9 cellular contexts compared by ENCODE assay signal in the genomic region with DNA sequence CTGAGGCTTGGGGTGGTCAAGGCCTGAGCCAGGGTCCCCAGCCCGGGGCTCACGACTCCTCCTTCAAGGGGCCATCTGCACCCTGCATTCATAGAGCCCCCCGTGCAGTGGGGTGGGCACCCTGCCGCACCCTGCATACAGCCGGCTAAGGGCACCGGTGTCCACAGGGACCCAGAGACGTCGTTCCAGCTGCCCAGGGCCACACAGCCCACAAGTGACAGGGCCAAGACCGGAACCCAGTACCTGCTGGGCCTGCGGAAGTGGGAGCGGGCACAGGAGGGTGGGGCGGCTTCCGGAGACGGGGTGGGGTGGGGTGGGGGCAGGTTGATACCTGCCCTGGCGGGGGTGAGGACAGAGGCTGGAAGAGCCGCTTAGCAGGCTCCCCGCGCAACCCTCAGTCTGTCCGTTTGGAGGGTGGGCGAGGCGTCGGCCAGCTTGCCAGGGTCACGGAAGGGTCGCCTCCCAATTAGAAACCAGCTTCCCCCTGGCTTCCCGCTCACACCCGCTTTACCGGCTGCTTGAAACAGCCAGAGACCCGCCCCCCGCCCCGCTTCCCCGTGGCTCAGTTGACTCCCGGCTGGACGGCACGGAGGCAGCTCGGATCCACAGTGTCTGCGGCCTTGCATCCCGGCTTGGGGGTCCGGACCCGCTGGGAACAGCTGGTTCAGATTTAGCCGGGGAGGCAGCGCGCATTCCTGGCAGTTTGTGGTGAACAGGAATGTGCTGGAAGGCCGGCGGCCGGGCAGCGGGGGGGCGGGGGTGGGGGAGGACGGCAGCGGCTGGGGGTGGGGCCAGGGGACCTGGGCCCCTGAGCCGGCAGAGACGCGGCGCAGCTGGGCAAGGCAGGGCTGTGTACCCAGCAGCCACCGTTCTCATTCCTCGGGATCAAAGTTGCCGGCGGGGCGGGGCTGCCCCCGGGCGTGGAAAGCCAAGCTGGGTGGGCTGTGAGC. TPM values are rescaled to one million over a fixed set of nuclear protein-coding genes. Genes with fewer than 3 reads are reported as not detected.
A peak's percentile ranks its signal among the peaks of the same experiment; 100 is the strongest.
DNase-seq lines count a peak whose midpoint lies in the region; ATAC-seq, FAIRE-seq and TF ChIP-seq lines count a peak whose summit lies in the region.
"Had no signal": no experiment of that assay in that cellular context is flagged by ENCODE, and none has a peak within 500 bp of the region (broad histone marks: within the 10 kb centered on the region; RNA-seq: fewer than 3 reads in every experiment).

No MANE protein-coding gene starts in this region.

- intact Hi-C loops in CD4-positive, alpha-beta T cell (cut with DNase I, micrococcal nuclease) = loop anchor here in 1 of 2 experiments (10.0 kb wide), 1 partner anchor 217 kb away; a partner anchor contains a TSS
- intact Hi-C loops in sigmoid colon (cut with DNase I) = loop anchor here (5.0 kb wide), 1 partner anchor 69 kb away; a partner anchor contains a TSS

- no peaks in the 10 kb centered on the region for H3K9me3 Mint-ChIP-seq in CD4-positive, alpha-beta T cell
- no peaks in the 10 kb centered on the region for H3K9me3 Mint-ChIP-seq in GM23338
- no peaks in the 10 kb centered on the region for H3K9me3 Mint-ChIP-seq in astrocyte (ENCODE audit: unreplicated experiment)

- no peaks in the 10 kb centered on the region for H3K27me3 Mint-ChIP-seq in CD4-positive, alpha-beta T cell
- H3K27me3 Mint-ChIP-seq in GM23338 (ENCODE audit: insufficient read depth, low read depth, poor library complexity) = peaks cover 28% of the 10 kb centered on the region
- H3K27me3 Mint-ChIP-seq in astrocyte (ENCODE audit: low read depth, unreplicated experiment) = no peaks in the 10 kb centered on the region

- H2AFZ ChIP-seq in GM23338 (no peak overlapping the region), astrocyte (ENCODE audit: low read depth, low read length) (no peak overlapping the region), hepatocyte (no peak overlapping the region)

- peaks cover 20% of the 10 kb centered on the region for H3K36me3 ChIP-seq in GM23338 (ENCODE audit: insufficient read depth)
- peaks cover 55% of the 10 kb centered on the region for H3K36me3 ChIP-seq in SJSA1
- peaks cover 14% of the 10 kb centered on the region for H3K36me3 ChIP-seq in astrocyte (ENCODE audit: insufficient read depth, low read length)
- no peaks in the 10 kb centered on the region for H3K36me3 ChIP-seq in hepatocyte (replicated peaks; ENCODE audit: insufficient read depth, low read depth)
- peaks cover 14 to 17% (median 16%) of the 10 kb centered on the region in 4 donors for H3K36me3 ChIP-seq in sigmoid colon

- H3K27ac ChIP-seq in CD4-positive, alpha-beta T cell (ENCODE audit: low read depth, low read length) = peak overlapping the region; percentile 85
- H3K27ac ChIP-seq in GM23338 (ENCODE audit: low read depth) (peak overlapping the region; percentile 98), SJSA1 (peak overlapping the region; percentile 96), astrocyte (ENCODE audit: low read depth, low read length) (peak overlapping the region; percentile 88), hepatocyte (peak overlapping the region; percentile 100), sigmoid colon (peak overlapping the region; percentile 95 to 100 (median 98))

- H3K27ac Mint-ChIP-seq in CD4-positive, alpha-beta T cell = peak overlapping the region; percentile 93
- peak overlapping the region; percentile 85; the same call in 1 of the 2 replicates for H3K27ac Mint-ChIP-seq in GM23338
- peak overlapping the region; percentile 69 for H3K27ac Mint-ChIP-seq in astrocyte (ENCODE audit: unreplicated experiment)

- H3K9me2 ChIP-seq in GM23338 (ENCODE audit: insufficient read depth) (no peaks in the 10 kb centered on the region), hepatocyte (replicated peaks; ENCODE audit: insufficient read depth) (no peaks in the 10 kb centered on the region)

- TF ChIP-seq EP300 in sigmoid colon (IDR thresholded peaks at IDR 0.05) = no peak

- peaks cover 25% of the 10 kb centered on the region for H3F3A ChIP-seq in GM23338 (replicated peaks; ENCODE audit: low read depth)

- H3K79me2 ChIP-seq in GM23338 (replicated peaks; ENCODE audit: insufficient read depth) (peaks cover 49% of the 10 kb centered on the region), astrocyte (ENCODE audit: insufficient read depth, low read length) (peaks cover 68% of the 10 kb centered on the region), hepatocyte (peaks cover 72% of the 10 kb centered on the region)

- no peak for TF ChIP-seq CTCF in CD4-positive, alpha-beta T cell (IDR thresholded peaks at IDR 0.05)
- no peak for TF ChIP-seq CTCF in GM23338 (conservative IDR thresholded peaks at IDR 0.05; ENCODE audit: low read depth in 2 of 2)
- no peak for TF ChIP-seq CTCF in astrocyte (IDR thresholded peaks at IDR 0.05; ENCODE audit: insufficient read depth, low read depth, low read length)
- no peak for TF ChIP-seq CTCF in hepatocyte (IDR thresholded peaks at IDR 0.05; ENCODE audit: poor library complexity)
- TF ChIP-seq CTCF in sigmoid colon (IDR thresholded peaks at IDR 0.05) = no peak

- ATAC-seq in CD4-positive, alpha-beta T cell (ENCODE audit: poor library complexity) = peak; percentile 39
- ATAC-seq in GM23338 (peak; percentile 21), HG03565 (IDR thresholded peaks at IDR 0.05; ENCODE audit: unreplicated experiment) (no peak)

- H3K4me2 ChIP-seq in GM23338 (peak overlapping the region; percentile 99), astrocyte (ENCODE audit: low read length) (peak overlapping the region; percentile 97), hepatocyte (peak overlapping the region; percentile 100)

- POLR2A ChIA-PET in CD4-positive, alpha-beta T cell (lab: Charles Lee) = interaction anchor here (0.7 to 10.0 kb wide), 18 partner anchors 8 to 247 kb away, joined by 3 to 203 read pairs (median 6); a partner anchor contains a TSS

- FAIRE-seq in astrocyte (lab: Jason Lieb, UNC) = no peak

- H3K4me1 ChIP-seq in GM23338 (ENCODE audit: insufficient read depth) (peaks cover 8% of the 10 kb centered on the region), SJSA1 (replicated peaks) (peaks cover 22% of the 10 kb centered on the region), astrocyte (ENCODE audit: insufficient read depth, low read length) (peaks cover 26% of the 10 kb centered on the region), hepatocyte (ENCODE audit: insufficient read depth) (peaks cover 31% of the 10 kb centered on the region), sigmoid colon (peaks cover 0 to 44% (median 29%) of the 10 kb centered on the region in 4 donors)

- H3K4me3 Mint-ChIP-seq in CD4-positive, alpha-beta T cell = peak overlapping the region; percentile 94
- H3K4me3 Mint-ChIP-seq in GM23338 (peak overlapping the region; percentile 95), astrocyte (ENCODE audit: unreplicated experiment) (peak overlapping the region; percentile 97)

- CTCF ChIA-PET in CD4-positive, alpha-beta T cell (lab: Charles Lee) = interaction anchor here (0.9 to 2.1 kb wide), 4 partner anchors 10 to 216 kb away, joined by 3 to 8 read pairs (median 6); no protein-coding TSS in a partner anchor

- no peak for TF ChIP-seq POLR2A in sigmoid colon (IDR thresholded peaks at IDR 0.05)

- H3K4me3 ChIP-seq in GM23338 = peak overlapping the region; percentile 99
- H3K4me3 ChIP-seq in SJSA1 = peak overlapping the region; percentile 98
- peak overlapping the region; percentile 100 for H3K4me3 ChIP-seq in astrocyte (ENCODE audit: insufficient read depth, low read depth, low read length)
- peak overlapping the region; percentile 99 for H3K4me3 ChIP-seq in hepatocyte
- H3K4me3 ChIP-seq in sigmoid colon = peak overlapping the region; percentile 82 to 100 (median 90)

- no peaks in the 10 kb centered on the region for H3K9me3 ChIP-seq in CD4-positive, alpha-beta T cell (ENCODE audit: control insufficient read depth, low read length)
- H3K9me3 ChIP-seq in SJSA1 (replicated peaks) = no peaks in the 10 kb centered on the region
- H3K9me3 ChIP-seq in astrocyte (ENCODE audit: insufficient read depth, low read depth, low read length) = no peaks in the 10 kb centered on the region
- H3K9me3 ChIP-seq in hepatocyte (ENCODE audit: low read depth) = no peaks in the 10 kb centered on the region
- H3K9me3 ChIP-seq in sigmoid colon = no peaks in the 10 kb centered on the region

- WGBS in hepatocyte (ENCODE audit: low lambda C conversion rate, missing lambda C conversion rate) = 3% methylated on average over 41 of the region's 60 CpGs
- WGBS in sigmoid colon, 2 donors = 0 to 1% methylated on average over 60 of the region's 60 CpGs

- H3K36me3 Mint-ChIP-seq in CD4-positive, alpha-beta T cell (ENCODE audit: low read depth) = peaks cover 45% of the 10 kb centered on the region
- peaks cover 37% of the 10 kb centered on the region for H3K36me3 Mint-ChIP-seq in GM23338 (ENCODE audit: low read depth)
- peaks cover 11% of the 10 kb centered on the region for H3K36me3 Mint-ChIP-seq in astrocyte (ENCODE audit: low read depth, unreplicated experiment)

- H4K20me1 ChIP-seq in GM23338 (replicated peaks; ENCODE audit: insufficient read depth) (peaks cover 19% of the 10 kb centered on the region), astrocyte (ENCODE audit: insufficient read depth, low read length) (peaks cover 58% of the 10 kb centered on the region), hepatocyte (ENCODE audit: insufficient read depth, poor library complexity, severe bottlenecking) (peaks cover 35% of the 10 kb centered on the region)

- H3K9ac ChIP-seq in astrocyte (ENCODE audit: low read length) = peak overlapping the region; percentile 97

- DNase-seq in CD4-positive, alpha-beta T cell = peak in 9 of 10 experiments; percentile 53 to 73 (median 70)
- DNase-seq in GM23338 (ENCODE audit: low spot score) (peak; percentile 92), SJSA1 (ENCODE audit: low read depth in 1 of 2, low spot score in 2 of 2) (peak; percentile 88 to 98), astrocyte (ENCODE audit: low read depth) (peak; percentile 89), hepatocyte (ENCODE audit: low spot score) (peak; percentile 93), sigmoid colon (peak; percentile 88), inferior parietal cortex (ENCODE audit: extremely low spot score) (no peak)

- no peaks in the 10 kb centered on the region for H3K27me3 ChIP-seq in CD4-positive, alpha-beta T cell (ENCODE audit: control insufficient read depth, insufficient read depth, low read length)
- H3K27me3 ChIP-seq in GM23338 (ENCODE audit: insufficient read depth) (no peaks in the 10 kb centered on the region), SJSA1 (replicated peaks) (no peaks in the 10 kb centered on the region), astrocyte (ENCODE audit: insufficient read depth, low read length) (no peaks in the 10 kb centered on the region), hepatocyte (no peaks in the 10 kb centered on the region), sigmoid colon (no peaks in the 10 kb centered on the region)

- peaks cover 31% of the 10 kb centered on the region for H3K4me1 Mint-ChIP-seq in CD4-positive, alpha-beta T cell (ENCODE audit: low read depth)
- H3K4me1 Mint-ChIP-seq in GM23338 (peaks cover 14% of the 10 kb centered on the region), astrocyte (ENCODE audit: low read depth, unreplicated experiment) (peaks cover 13% of the 10 kb centered on the region)

RNA-seq across cellular contexts. Expression of a gene that starts 1.8 kb away (rescaled TPM):
- 100 to 1,000 TPM; 307 to 318 TPM for total RNA-seq in CD4-positive, alpha-beta T cell
- 392 and 426 TPM in 2 replicates for total RNA-seq in GM23338 (2014; rRNA removed; shearing (Covaris generic))
- polyA plus RNA-seq in GM23338 (2016; fragmentation: Nextera tagmentation; extraction: Ambion mirVana) (314 and 330 TPM in 2 replicates), hepatocyte (229 and 247 TPM in 2 replicates), sigmoid colon (100 to 1,000 TPM in 1 of 3 donors, 10 to 100 TPM in 2; 48.0 to 115 (median 53.9) TPM)
- 403 and 441 TPM in 2 replicates for total RNA-seq in SJSA1 (2014; rRNA removed; shearing (Covaris generic))
- total RNA-seq in astrocyte (781 and 819 TPM in 2 replicates), hepatocyte (88.5 and 115 TPM in 2 replicates), sigmoid colon (10 to 100 TPM; 25.5 to 59.0 (median 36.3) TPM)

RNA-seq across cellular contexts. Expression of a gene that starts 6.9 kb away (rescaled TPM):
- not detected for total RNA-seq in CD4-positive, alpha-beta T cell
- total RNA-seq in GM23338 (2014; rRNA removed; shearing (Covaris generic)) = not detected in 2 replicates
- polyA plus RNA-seq in GM23338 (2016; fragmentation: Nextera tagmentation; extraction: Ambion mirVana) (not detected in 2 replicates), hepatocyte (not detected in 2 replicates), sigmoid colon (not detected)
- not detected in 2 replicates for total RNA-seq in SJSA1 (2014; rRNA removed; shearing (Covaris generic))
- total RNA-seq in astrocyte (not detected in 2 replicates), hepatocyte (not detected in 2 replicates), sigmoid colon (not detected)
- total RNA-seq: activated CD8-positive, alpha-beta memory T cell treated with anti-CD3 and anti-CD28 coated beads for 36 hours had no signal

RNA-seq across cellular contexts. Expression of a gene that starts 7.3 kb away (rescaled TPM):
- total RNA-seq in CD4-positive, alpha-beta T cell = 100 to 1,000 TPM; 388 to 390 TPM
- 144 and 196 TPM in 2 replicates for total RNA-seq in GM23338 (2014; rRNA removed; shearing (Covaris generic))
- polyA plus RNA-seq in GM23338 (2016; fragmentation: Nextera tagmentation; extraction: Ambion mirVana) = 82.8 and 84.5 TPM in 2 replicates
- total RNA-seq in SJSA1 (2014; rRNA removed; shearing (Covaris generic)) = 122 and 131 TPM in 2 replicates
- 155 and 173 TPM in 2 replicates for total RNA-seq in astrocyte
- 108 and 169 TPM in 2 replicates for total RNA-seq in hepatocyte
- polyA plus RNA-seq in hepatocyte = 311 and 383 TPM in 2 replicates
- 100 to 1,000 TPM in 2 of 4 donors, 10 to 100 TPM in 2; 85.6 to 174 (median 126) TPM for total RNA-seq in sigmoid colon
- polyA plus RNA-seq in sigmoid colon = 100 to 1,000 TPM in 1 of 3 donors, 10 to 100 TPM in 2; 19.2 to 232 (median 25.9) TPM

RNA-seq across cellular contexts. Expression of a gene that starts 11.7 kb away (rescaled TPM):
- total RNA-seq in CD4-positive, alpha-beta T cell = 100 to 1,000 TPM; 114 to 118 TPM
- total RNA-seq in GM23338 (2014; rRNA removed; shearing (Covaris generic)) = 18.1 and 22.2 TPM in 2 replicates
- 27.4 and 30.3 TPM in 2 replicates for polyA plus RNA-seq in GM23338 (2016; fragmentation: Nextera tagmentation; extraction: Ambion mirVana)
- total RNA-seq in SJSA1 (2014; rRNA removed; shearing (Covaris generic)) = 0.82 and 3.9 TPM in 2 replicates
- total RNA-seq in astrocyte = 14.3 and 18.4 TPM in 2 replicates
- total RNA-seq in hepatocyte = 8.2 and 17.8 TPM in 2 replicates
- 26.8 and 38.1 TPM in 2 replicates for polyA plus RNA-seq in hepatocyte
- 10 to 100 TPM in 2 of 4 donors, 1 to 10 TPM in 2; 3.8 to 20.5 (median 10.9) TPM for total RNA-seq in sigmoid colon
- 10 to 100 TPM in 1 of 3 donors, 1 to 10 TPM in 2; 1.8 to 25.1 (median 9.9) TPM for polyA plus RNA-seq in sigmoid colon

RNA-seq across cellular contexts. Expression of a gene that starts 28.0 kb away (rescaled TPM):
- under 1 TPM; 0.17 to 0.22 TPM for total RNA-seq in CD4-positive, alpha-beta T cell
- total RNA-seq in GM23338 (2014; rRNA removed; shearing (Covaris generic)) = 0.23 and 2.8 TPM in 2 replicates
- polyA plus RNA-seq in GM23338 (2016; fragmentation: Nextera tagmentation; extraction: Ambion mirVana) = 0.11 and 0.28 TPM in 2 replicates
- not detected in 2 replicates for total RNA-seq in SJSA1 (2014; rRNA removed; shearing (Covaris generic))
- total RNA-seq in astrocyte = 2.5 and 2.7 TPM in 2 replicates
- total RNA-seq in hepatocyte = 0.30 and 0.64 TPM in 2 replicates
- 0.48 and 0.49 TPM in 2 replicates for polyA plus RNA-seq in hepatocyte
- total RNA-seq in sigmoid colon = under 1 TPM in 1 of 4 donors, not detected in 3; 0.14 TPM
- polyA plus RNA-seq in sigmoid colon = under 1 TPM in 1 of 3 donors, not detected in 2; 0.04 TPM
- total RNA-seq: activated CD8-positive, alpha-beta memory T cell treated with anti-CD3 and anti-CD28 coated beads for 36 hours had no signal
